8 cellular contexts compared by ENCODE assay signal in the genomic region with DNA sequence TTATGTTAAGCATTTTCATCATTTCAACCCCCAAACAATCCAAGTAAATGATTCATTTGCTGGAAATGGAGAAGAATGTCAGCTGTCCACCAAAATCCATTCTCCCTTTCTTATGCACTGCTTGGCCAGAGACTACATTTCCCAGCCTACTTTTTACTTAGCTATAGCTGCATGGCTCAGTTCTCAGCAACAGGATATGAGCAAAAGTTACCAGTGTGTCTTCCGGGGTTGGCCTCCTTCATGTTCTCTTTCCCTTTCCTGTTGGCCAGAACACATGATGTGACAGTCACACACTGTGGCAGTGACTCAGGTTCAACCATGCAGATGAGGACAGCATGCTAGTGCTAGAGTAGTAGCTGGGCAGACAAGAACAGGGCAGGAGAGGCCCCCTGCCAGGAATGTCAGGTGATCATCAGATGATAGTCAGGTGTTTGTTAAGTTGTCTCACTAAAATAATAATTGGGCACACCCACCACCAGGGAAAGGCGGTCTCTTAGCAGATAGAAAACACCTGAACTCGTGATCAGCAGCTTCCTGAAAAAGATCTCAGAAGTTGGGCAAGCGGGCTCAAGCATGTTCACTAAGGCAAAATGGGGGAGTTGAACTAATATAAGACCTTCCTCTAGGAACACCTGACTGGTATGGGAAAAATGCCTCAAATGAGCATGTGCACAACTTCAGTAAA. TPM values are rescaled to one million over a fixed set of nuclear protein-coding genes. Genes with fewer than 3 reads are reported as not detected.
DNase-seq lines count a peak whose midpoint lies in the region; ATAC-seq, FAIRE-seq and TF ChIP-seq lines count a peak whose summit lies in the region.

No MANE protein-coding gene starts in this region.

- H3K9ac ChIP-seq in keratinocyte (ENCODE audit: control insufficient read depth, extremely low read depth, insufficient read depth, low read length), result no peak overlapping the region

- H3K4me1 Mint-ChIP-seq in nephron progenitor cell, result no peaks in the 10 kb centered on the region

- no peak overlapping the region for H3K4me2 ChIP-seq in keratinocyte (ENCODE audit: control insufficient read depth, extremely low read depth, insufficient read depth, low read depth, low read length)

- H3K9me3 Mint-ChIP-seq in nephron progenitor cell, result peaks cover 11% of the 10 kb centered on the region

- H3K9me1 ChIP-seq in keratinocyte (ENCODE audit: control insufficient read depth, extremely low read depth, insufficient read depth, low read length), result no peaks in the 10 kb centered on the region

- peak; percentile 36 for FAIRE-seq in keratinocyte (lab: Jason Lieb, UNC)

- H3K27ac ChIP-seq in keratinocyte (ENCODE audit: control insufficient read depth, insufficient read depth, low read length), result no peak overlapping the region

- peaks cover 9% of the 10 kb centered on the region for H3K4me1 ChIP-seq in keratinocyte (ENCODE audit: control insufficient read depth, extremely low read depth, insufficient read depth, low read length)

- H2AFZ ChIP-seq in keratinocyte (ENCODE audit: control insufficient read depth, low read length), result peak overlapping the region; percentile 74

- no peaks in the 10 kb centered on the region for H3K27me3 ChIP-seq in keratinocyte (ENCODE audit: control insufficient read depth, extremely low read depth, insufficient read depth, low read length)

- no peaks in the 10 kb centered on the region for H3K9me3 ChIP-seq in keratinocyte (ENCODE audit: control insufficient read depth, low read depth, low read length)

- no peaks in the 10 kb centered on the region for H3K36me3 Mint-ChIP-seq in nephron progenitor cell (ENCODE audit: low read depth)

- dilution Hi-C loops in keratinocyte (cut with MboI; ENCODE audit: extremely low pct_ligation_motif_present, low sequenced_read_pairs), result no loop called here

- H3K36me3 ChIP-seq in keratinocyte (ENCODE audit: control insufficient read depth in 2 of 2, extremely low read depth in 1 of 2, insufficient read depth in 2 of 2, low read length in 2 of 2), result no peaks in the 10 kb centered on the region

- H3K27ac Mint-ChIP-seq in nephron progenitor cell, result no peak overlapping the region

- no peak overlapping the region for H3K4me3 ChIP-seq in keratinocyte (ENCODE audit: control insufficient read depth in 2 of 3, extremely low read depth in 1 of 3, insufficient read depth in 2 of 3, low read depth in 1 of 3, low read length in 3 of 3)

- peak; percentile 35 for DNase-seq in GM10266 (ENCODE audit: extremely low spot score)
- DNase-seq in HCEC 1CT, result peak; percentile 88
- DNase-seq in NCI-H226, result peak; percentile 52
- peak; percentile 75 to 80 for DNase-seq in activated T-cell treated with anti-CD3 and anti-CD28 coated beads, Interleukin-2, amount 50 U/mL, for 48 hours
- no peak for DNase-seq in keratinocyte (ENCODE audit: low read depth, low spot score)
- DNase-seq in stimulated activated naive CD8-positive, alpha-beta T cell treated with anti-CD3 and anti-CD28 coated beads, Interleukin-15, Interleukin-2, amounts not matched to agents 100 U/mL and 50 U/mL, for 24 hours, result peak; percentile 65
- no peak for DNase-seq in DMS 273 treated with DMSO at 0.1 percent for 48 hours (lab: John Stamatoyannopoulos, UW)
- no peak for DNase-seq in nephron progenitor cell

- peak; percentile 99 for ATAC-seq in stimulated activated naive CD8-positive, alpha-beta T cell treated with anti-CD3 and anti-CD28 coated beads, Interleukin-15, Interleukin-2, amounts not matched to agents 100 U/mL and 50 U/mL, for 24 hours

- no peak for TF ChIP-seq CTCF in GM10266 (IDR thresholded peaks at IDR 0.05; ENCODE audit: control insufficient read depth, insufficient read depth, low read depth, missing control alignments)
- TF ChIP-seq CTCF in keratinocyte (optimal IDR thresholded peaks at IDR 0.05 in 1 of 3, IDR thresholded peaks at IDR 0.05 in 1 of 3, conservative IDR thresholded peaks at IDR 0.05 in 1 of 3; ENCODE audit: extremely low read depth in 1 of 3, insufficient read depth in 2 of 3, low read length in 3 of 3), result no peak
- no peak for TF ChIP-seq CTCF in nephron progenitor cell (IDR thresholded peaks at IDR 0.05)

- no peaks in the 10 kb centered on the region for H4K20me1 ChIP-seq in keratinocyte (ENCODE audit: control insufficient read depth, extremely low read depth, insufficient read depth, low read length)

- no peaks in the 10 kb centered on the region for H3K27me3 Mint-ChIP-seq in nephron progenitor cell (ENCODE audit: low read depth, poor library complexity)

- H3K79me2 ChIP-seq in keratinocyte (ENCODE audit: control insufficient read depth, insufficient read depth, low read length), result no peaks in the 10 kb centered on the region

- H3K4me3 Mint-ChIP-seq in nephron progenitor cell, result no peak overlapping the region

RNA-seq across cellular contexts. Expression of a gene that starts 12.2 kb away (rescaled TPM):
- 0.07 to 0.08 TPM (median 0.07 TPM) in 3 replicates for polyA plus RNA-seq in keratinocyte
- polyA plus RNA-seq in keratinocyte (2011; ENCODE audit: low read depth), result not detected
- 0.06 and 0.12 TPM in 2 replicates for polyA plus RNA-seq in keratinocyte (2011; cell fraction: cytosol; rRNA removed)
- polyA plus RNA-seq in keratinocyte (2011; cell fraction: nucleus; rRNA removed), result 0.11 and 0.35 TPM in 2 replicates
- 0.07 and 0.13 TPM in 2 replicates for polyA plus RNA-seq in keratinocyte (2012; ENCODE audit: low replicate concordance)
- polyA minus RNA-seq in keratinocyte, result 0.20 TPM in 1 of 3 replicates, not detected in the others
- polyA minus RNA-seq in keratinocyte (2011; cell fraction: cytosol; rRNA and poly(A)+ RNA removed), result not detected
- not detected in 2 replicates for polyA minus RNA-seq in keratinocyte (2011; cell fraction: nucleus; rRNA and poly(A)+ RNA removed)

RNA-seq across cellular contexts. Expression of a gene that starts 14.4 kb away (rescaled TPM):
- 1.1 to 3.5 TPM (median 1.5 TPM) in 3 replicates for polyA plus RNA-seq in keratinocyte
- polyA plus RNA-seq in keratinocyte (2011; ENCODE audit: low read depth), result 0.52 TPM
- 1.1 and 2.5 TPM in 2 replicates for polyA plus RNA-seq in keratinocyte (2011; cell fraction: cytosol; rRNA removed)
- polyA plus RNA-seq in keratinocyte (2011; cell fraction: nucleus; rRNA removed), result 1.1 and 1.3 TPM in 2 replicates
- 1.3 and 1.4 TPM in 2 replicates for polyA plus RNA-seq in keratinocyte (2012; ENCODE audit: low replicate concordance)
- polyA minus RNA-seq in keratinocyte, result 1.5 to 3.5 TPM in 2 of 3 replicates, not detected in the other
- not detected for polyA minus RNA-seq in keratinocyte (2011; cell fraction: cytosol; rRNA and poly(A)+ RNA removed)
- polyA minus RNA-seq in keratinocyte (2011; cell fraction: nucleus; rRNA and poly(A)+ RNA removed), result 0.21 and 1.9 TPM in 2 replicates

RNA-seq across cellular contexts. Expression of a gene that starts 50.7 kb away (rescaled TPM):
- polyA plus RNA-seq in keratinocyte, result not detected in 3 replicates
- 0.14 TPM for polyA plus RNA-seq in keratinocyte (2011; ENCODE audit: low read depth)
- not detected in 2 replicates for polyA plus RNA-seq in keratinocyte (2011; cell fraction: cytosol; rRNA removed)
- polyA plus RNA-seq in keratinocyte (2011; cell fraction: nucleus; rRNA removed), result not detected in 2 replicates
- polyA plus RNA-seq in keratinocyte (2012; ENCODE audit: low replicate concordance), result 0.27 TPM in 1 of 2 replicates, not detected in the other
- polyA minus RNA-seq in keratinocyte, result not detected in 3 replicates
- not detected for polyA minus RNA-seq in keratinocyte (2011; cell fraction: cytosol; rRNA and poly(A)+ RNA removed)
- not detected in 2 replicates for polyA minus RNA-seq in keratinocyte (2011; cell fraction: nucleus; rRNA and poly(A)+ RNA removed)

Comparison
In these comparisons a context has a peak if more than half of its experiments do, and no peak if none do; other contexts are left out.
1. DNase-seq: peak in GM10266 (single experiment), HCEC 1CT (single experiment), NCI-H226 (single experiment), activated T-cell treated with anti-CD3 and anti-CD28 coated beads, Interleukin-2, amount 50 U/mL, for 48 hours (2 of 2) and stimulated activated naive CD8-positive, alpha-beta T cell treated with anti-CD3 and anti-CD28 coated beads, Interleukin-15, Interleukin-2, amounts not matched to agents 100 U/mL and 50 U/mL, for 24 hours (single experiment); none in keratinocyte (single experiment), DMS 273 treated with DMSO at 0.1 percent for 48 hours (single experiment) and nephron progenitor cell (single experiment).